ENCODE assay signal across 8 cellular contexts in genomic region chr6:37624606-37625574, GRCh38.
DNase-seq lines count a peak whose midpoint lies in the region; ATAC-seq lines count a peak whose summit lies in the region.

No MANE protein-coding gene starts in this region.

- peaks cover 23 to 27% of the 10 kb centered on the region in 2 donors for H3K27me3 Mint-ChIP-seq in natural killer cell treated with Interleukin-12 subunit alpha and Interleukin-12 subunit beta and Interleukin-15 and Interleukin-18, amount 100 ng/mL, for 72 hours

- no peaks in the 10 kb centered on the region for H3K9me3 Mint-ChIP-seq in natural killer cell treated with Interleukin-12 subunit alpha and Interleukin-12 subunit beta and Interleukin-15 and Interleukin-18, amount 100 ng/mL, for 72 hours

- H3K4me3 Mint-ChIP-seq in natural killer cell treated with Interleukin-12 subunit alpha and Interleukin-12 subunit beta and Interleukin-15 and Interleukin-18, amount 100 ng/mL, for 72 hours = no peak overlapping the region

- peak; percentile 8 to 41 for ATAC-seq in natural killer cell treated with Interleukin-12 subunit alpha and Interleukin-12 subunit beta and Interleukin-15 and Interleukin-18, amount 100 ng/mL, for 72 hours
- ATAC-seq in GM18517 (IDR thresholded peaks at IDR 0.05; ENCODE audit: unreplicated experiment) = no peak

- peak; percentile 44 for DNase-seq in NCI-H146 (lab: John Stamatoyannopoulos, UW)
- DNase-seq in NCI-H146 treated with DMSO at 0.1 percent for 48 hours (lab: John Stamatoyannopoulos, UW; ENCODE audit: unreplicated experiment) = no peak
- DNase-seq in NCI-H748 (lab: John Stamatoyannopoulos, UW; ENCODE audit: unreplicated experiment) = peak; percentile 83
- DNase-seq in dermis blood vessel endothelial cell = peak; percentile 39
- DNase-seq in natural killer cell treated with Interleukin-12 subunit alpha and Interleukin-12 subunit beta and Interleukin-15 and Interleukin-18, amount 100 ng/mL, for 72 hours (ENCODE audit: low spot score) = no peak
- DNase-seq in COLO829 (ENCODE audit: low spot score) = no peak
- no peak for DNase-seq in putamen (ENCODE audit: low spot score)

- no peak overlapping the region for H3K27ac Mint-ChIP-seq in natural killer cell treated with Interleukin-12 subunit alpha and Interleukin-12 subunit beta and Interleukin-15 and Interleukin-18, amount 100 ng/mL, for 72 hours

- no peaks in the 10 kb centered on the region for H3K36me3 Mint-ChIP-seq in natural killer cell treated with Interleukin-12 subunit alpha and Interleukin-12 subunit beta and Interleukin-15 and Interleukin-18, amount 100 ng/mL, for 72 hours

- peaks cover 13 to 20% of the 10 kb centered on the region in 2 donors for H3K4me1 Mint-ChIP-seq in natural killer cell treated with Interleukin-12 subunit alpha and Interleukin-12 subunit beta and Interleukin-15 and Interleukin-18, amount 100 ng/mL, for 72 hours (ENCODE audit: low read depth in 2 of 2)

Comparison
In these comparisons a context has a peak if more than half of its experiments do, and no peak if none do; other contexts are left out.
1. DNase-seq: peak in NCI-H146 (single experiment), NCI-H748 (single experiment) and dermis blood vessel endothelial cell (single experiment); none in NCI-H146 treated with DMSO at 0.1 percent for 48 hours (single experiment), natural killer cell treated with Interleukin-12 subunit alpha and Interleukin-12 subunit beta and Interleukin-15 and Interleukin-18, amount 100 ng/mL, for 72 hours (single experiment), COLO829 (single experiment) and putamen (single experiment).